In genomic region chr16:3457434-3458252, GRCh38 we compare ENCODE assay signal across 8 cellular contexts. TPM values are rescaled to one million over a fixed set of nuclear protein-coding genes. Genes with fewer than 3 reads are reported as not detected.
DNase-seq lines count a peak whose midpoint lies in the region; ATAC-seq and TF ChIP-seq lines count a peak whose summit lies in the region.

No MANE protein-coding gene starts in this region.

- no peaks in the 10 kb centered on the region for H3K9me3 Mint-ChIP-seq in CD4-positive, alpha-beta memory T cell
- H3K9me3 Mint-ChIP-seq in activated CD4-positive, alpha-beta memory T cell treated with anti-CD3 and anti-CD28 coated beads for 36 hours, result no peaks in the 10 kb centered on the region

- no peaks in the 10 kb centered on the region for H3K27me3 ChIP-seq in CD4-positive, alpha-beta memory T cell (ENCODE audit: insufficient read depth, low read length)
- H3K27me3 ChIP-seq in dorsolateral prefrontal cortex, result no peaks in the 10 kb centered on the region
- no peaks in the 10 kb centered on the region for H3K27me3 ChIP-seq in lower lobe of right lung (ENCODE audit: low read depth)

- peak; percentile 90 to 95 (median 92) for DNase-seq in CD4-positive, alpha-beta memory T cell
- DNase-seq in NCI-H526 treated with DMSO at 0.1 percent for 48 hours (lab: John Stamatoyannopoulos, UW) (peak; percentile 60), dorsolateral prefrontal cortex (peak; percentile 83 to 94 (median 90)), lower lobe of right lung (peak; percentile 93)
- DNase-seq in activated CD4-positive, alpha-beta memory T cell treated with anti-CD3 and anti-CD28 coated beads for 36 hours, result peak; percentile 92
- DNase-seq in stimulated activated CD4-positive, alpha-beta T cell treated with anti-CD3 and anti-CD28 coated beads, TNF-alpha, amount 100 ng/mL, for 1 hour (ENCODE audit: low read depth in 3 of 3, low spot score in 1 of 3), result peak; percentile 78 to 90 (median 81)

- CTCF ChIA-PET in CD4-positive, alpha-beta memory T cell (lab: Charles Lee; ENCODE audit: partially characterized antibody), result interaction anchor here (0.8 to 1.4 kb wide), 3 partner anchors 9 to 57 kb away, joined by 3 to 4 read pairs (median 3); partner anchors contain the start of genes NAA60, ZNF174, ZNF597 and ZSCAN32
- CTCF ChIA-PET in activated CD4-positive, alpha-beta memory T cell treated with anti-CD3 and anti-CD28 coated beads for 36 hours (lab: Charles Lee), result interaction anchor here (0.6 to 1.4 kb wide), 7 partner anchors 13 to 454 kb away, joined by 3 to 6 read pairs (median 3); partner anchors contain the start of genes ZNF174 and ZSCAN32

- H3K36me3 Mint-ChIP-seq in CD4-positive, alpha-beta memory T cell, result peaks cover 0 to 6% of the 10 kb centered on the region in 2 donors
- H3K36me3 Mint-ChIP-seq in activated CD4-positive, alpha-beta memory T cell treated with anti-CD3 and anti-CD28 coated beads for 36 hours, result no peaks in the 10 kb centered on the region

- peak overlapping the region; percentile 73 to 94 for H3K4me3 ChIP-seq in CD4-positive, alpha-beta memory T cell (ENCODE audit: low read length in 2 of 2)
- peak overlapping the region; percentile 62 to 97 (median 88) for H3K4me3 ChIP-seq in dorsolateral prefrontal cortex
- peak overlapping the region; percentile 89 for H3K4me3 ChIP-seq in lower lobe of right lung

- peak overlapping the region; percentile 88 for H3K27ac ChIP-seq in CD4-positive, alpha-beta memory T cell (ENCODE audit: low read depth, low read length)
- H3K27ac ChIP-seq in dorsolateral prefrontal cortex, result peak overlapping the region; percentile 84 to 100 (median 99)
- peak overlapping the region; percentile 99 for H3K27ac ChIP-seq in lower lobe of right lung

- H3K27ac Mint-ChIP-seq in CD4-positive, alpha-beta memory T cell, result peak overlapping the region; percentile 83 to 93 (median 92)
- H3K27ac Mint-ChIP-seq in activated CD4-positive, alpha-beta memory T cell treated with anti-CD3 and anti-CD28 coated beads for 36 hours, result peak overlapping the region; percentile 90

- TF ChIP-seq CTCF in dorsolateral prefrontal cortex (IDR thresholded peaks at IDR 0.05 in 54 of 56, conservative IDR thresholded peaks at IDR 0.05 in 2 of 56; ENCODE audit: low read depth in 1 of 56, partially characterized antibody in 56 of 56), result peak in 53 of 56 donors; percentile 23 to 77 (median 48)
- TF ChIP-seq CTCF in lower lobe of right lung (IDR thresholded peaks at IDR 0.05), result peak; percentile 49

- peak overlapping the region; percentile 79 to 89 (median 84) for H3K4me3 Mint-ChIP-seq in CD4-positive, alpha-beta memory T cell
- peak overlapping the region; percentile 80 for H3K4me3 Mint-ChIP-seq in activated CD4-positive, alpha-beta memory T cell treated with anti-CD3 and anti-CD28 coated beads for 36 hours

- no peaks in the 10 kb centered on the region for H3K27me3 Mint-ChIP-seq in CD4-positive, alpha-beta memory T cell
- H3K27me3 Mint-ChIP-seq in activated CD4-positive, alpha-beta memory T cell treated with anti-CD3 and anti-CD28 coated beads for 36 hours, result no peaks in the 10 kb centered on the region

- intact Hi-C loops in CD4-positive, alpha-beta memory T cell (cut with micrococcal nuclease), result loop anchor here (1.0 to 10.0 kb wide), 8 partner anchors 15 to 303 kb away; partner anchors contain the start of genes CLUAP1, NAA60, TIGD7 and ZNF174
- intact Hi-C loops in activated CD4-positive, alpha-beta memory T cell treated with anti-CD3 and anti-CD28 coated beads for 36 hours (cut with micrococcal nuclease), result loop anchor here (1.0 to 5.0 kb wide), 4 partner anchors 13 to 285 kb away; partner anchors contain the start of gene ZNF263
- intact Hi-C loops in dorsolateral prefrontal cortex (cut with DNase I), result loop anchor here (1.0 to 5.0 kb wide), 7 partner anchors 43 to 195 kb away; partner anchors contain the start of genes TIGD7 (in 2 of the 2), ZNF174 (in 2 of the 2), ZNF263 (in 2 of the 2) and ZNF75A (in 2 of the 2)
- intact Hi-C loops in lower lobe of right lung (cut with DNase I), result no loop called here

- no peaks in the 10 kb centered on the region for H3K9me3 ChIP-seq in CD4-positive, alpha-beta memory T cell (ENCODE audit: control insufficient read depth in 1 of 2, low read length in 2 of 2)
- H3K9me3 ChIP-seq in lower lobe of right lung, result no peaks in the 10 kb centered on the region

- no peaks in the 10 kb centered on the region for H3K36me3 ChIP-seq in CD4-positive, alpha-beta memory T cell (ENCODE audit: insufficient read depth, low read length)
- H3K36me3 ChIP-seq in lower lobe of right lung, result no peaks in the 10 kb centered on the region

- peaks cover 48% of the 10 kb centered on the region for H3K4me1 ChIP-seq in CD4-positive, alpha-beta memory T cell (ENCODE audit: insufficient read depth, low read length)
- H3K4me1 ChIP-seq in lower lobe of right lung, result peaks cover 60% of the 10 kb centered on the region

- POLR2A ChIA-PET in CD4-positive, alpha-beta memory T cell (lab: Charles Lee; ENCODE audit: partially characterized antibody), result interaction anchor here (0.6 to 2.2 kb wide), 29 partner anchors 9 to 1158 kb away, joined by 3 to 30 read pairs (median 4); partner anchors contain the start of genes CLUAP1, NAA60, TIGD7 and ZNF174
- POLR2A ChIA-PET in activated CD4-positive, alpha-beta memory T cell treated with anti-CD3 and anti-CD28 coated beads for 36 hours (lab: Charles Lee), result interaction anchor here (0.5 to 1.4 kb wide), 6 partner anchors 13 to 310 kb away, joined by 3 to 10 read pairs (median 4); partner anchors contain the start of genes NAA60, ZNF174, ZNF597 and ZSCAN32

- peak; percentile 77 for ATAC-seq in GM19395 (IDR thresholded peaks at IDR 0.05; ENCODE audit: unreplicated experiment)
- ATAC-seq in HG03558 (IDR thresholded peaks at IDR 0.05; ENCODE audit: extremely low read depth, unreplicated experiment), result peak; percentile 45
- peak; percentile 96 to 98 for ATAC-seq in lower lobe of right lung

- peaks cover 29 to 57% (median 46%) of the 10 kb centered on the region in 4 donors for H3K4me1 Mint-ChIP-seq in CD4-positive, alpha-beta memory T cell
- H3K4me1 Mint-ChIP-seq in activated CD4-positive, alpha-beta memory T cell treated with anti-CD3 and anti-CD28 coated beads for 36 hours (ENCODE audit: low read depth), result peaks cover 41% of the 10 kb centered on the region

RNA-seq across cellular contexts. Expression of gene NAA60, which starts 14.2 kb away (rescaled TPM):
- total RNA-seq in CD4-positive, alpha-beta memory T cell, result 10 to 100 TPM; 58.1 to 62.9 TPM
- polyA plus RNA-seq in CD4-positive, alpha-beta memory T cell, result 10 to 100 TPM; 28.2 to 59.6 TPM
- total RNA-seq in activated CD4-positive, alpha-beta memory T cell treated with anti-CD3 and anti-CD28 coated beads for 36 hours, result 10 to 100 TPM; 26.9 to 34.1 TPM
- 10 to 100 TPM; 35.7 to 71.0 (median 51.2) TPM for total RNA-seq in dorsolateral prefrontal cortex
- 56.3 TPM for total RNA-seq in lower lobe of right lung

RNA-seq across cellular contexts. Expression of gene ZNF597, which starts 14.3 kb away (rescaled TPM):
- total RNA-seq in CD4-positive, alpha-beta memory T cell, result 1 to 10 TPM; 5.3 TPM
- 1 to 10 TPM; 1.0 to 1.9 TPM for polyA plus RNA-seq in CD4-positive, alpha-beta memory T cell
- 1 to 10 TPM; 1.6 to 2.1 TPM for total RNA-seq in activated CD4-positive, alpha-beta memory T cell treated with anti-CD3 and anti-CD28 coated beads for 36 hours
- total RNA-seq in dorsolateral prefrontal cortex (1 to 10 TPM; 2.8 to 7.5 (median 4.5) TPM), lower lobe of right lung (4.4 TPM)

RNA-seq across cellular contexts. Expression of gene C16orf90, which starts 37.6 kb away (rescaled TPM):
- not detected for total RNA-seq in CD4-positive, alpha-beta memory T cell
- polyA plus RNA-seq in CD4-positive, alpha-beta memory T cell, result not detected
- total RNA-seq in activated CD4-positive, alpha-beta memory T cell treated with anti-CD3 and anti-CD28 coated beads for 36 hours, result not detected
- total RNA-seq in dorsolateral prefrontal cortex, result under 1 TPM in 1 of 120 experiments, not detected in 119; 0.59 TPM
- total RNA-seq in lower lobe of right lung, result not detected

RNA-seq across cellular contexts. Expression of gene CLUAP1, which starts 43.2 kb away (rescaled TPM):
- 10 to 100 TPM; 24.6 to 25.4 TPM for total RNA-seq in CD4-positive, alpha-beta memory T cell
- polyA plus RNA-seq in CD4-positive, alpha-beta memory T cell, result 10 to 100 TPM; 26.4 to 41.5 TPM
- 10 to 100 TPM; 17.6 to 21.0 TPM for total RNA-seq in activated CD4-positive, alpha-beta memory T cell treated with anti-CD3 and anti-CD28 coated beads for 36 hours
- total RNA-seq in dorsolateral prefrontal cortex (10 to 100 TPM; 22.1 to 65.7 (median 42.7) TPM), lower lobe of right lung (30.3 TPM)

RNA-seq across cellular contexts. Expression of gene ZNF174, which starts 56.6 kb away (rescaled TPM):
- 10 to 100 TPM; 17.9 to 18.0 TPM for total RNA-seq in CD4-positive, alpha-beta memory T cell
- 10 to 100 TPM in 1 of 2 donors, 1 to 10 TPM in 1; 9.5 to 19.0 TPM for polyA plus RNA-seq in CD4-positive, alpha-beta memory T cell
- 1 to 10 TPM; 6.0 to 7.3 TPM for total RNA-seq in activated CD4-positive, alpha-beta memory T cell treated with anti-CD3 and anti-CD28 coated beads for 36 hours
- 10 to 100 TPM; 10.1 to 18.8 (median 14.4) TPM for total RNA-seq in dorsolateral prefrontal cortex
- total RNA-seq in lower lobe of right lung, result 9.0 TPM

Comparison
In these comparisons a context has a peak if more than half of its experiments do, and no peak if none do; other contexts are left out.
1. Peak in every context shown above with its lines: DNase-seq, ATAC-seq, H3K4me3 ChIP-seq and H3K27ac ChIP-seq.
2. ATAC-seq: peak in every context shown above with its lines; median percentile 97 in lower lobe of right lung; 77 in GM19395; 45 in HG03558.